Comparison of ENCODE assay signal across 16 cellular contexts in the genomic region with DNA sequence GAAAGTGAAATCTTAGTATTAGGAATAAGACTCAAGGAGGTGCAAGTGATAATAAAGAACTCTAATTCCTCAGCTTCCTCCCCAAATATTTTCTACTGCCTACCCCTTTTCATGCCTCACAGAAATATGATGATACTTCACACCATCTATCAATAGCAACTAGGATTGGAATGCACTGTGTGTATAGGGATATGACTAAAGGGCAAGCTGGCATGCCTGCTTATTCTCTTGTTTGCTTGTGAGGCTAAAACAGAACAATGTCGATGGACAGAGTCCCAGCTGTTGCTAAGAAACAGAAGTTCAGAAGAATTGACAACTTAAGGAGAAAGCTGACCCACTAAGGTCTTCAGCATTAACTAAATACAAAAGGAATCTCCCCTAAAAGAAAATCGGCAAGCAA. TPM values are rescaled to one million over a fixed set of nuclear protein-coding genes. Genes with fewer than 3 reads are reported as not detected.
A peak's percentile ranks its signal among the peaks of the same experiment; 100 is the strongest.
DNase-seq lines count a peak whose midpoint lies in the region; ATAC-seq, FAIRE-seq and TF ChIP-seq lines count a peak whose summit lies in the region.
"Had no signal": no experiment of that assay in that cellular context is flagged by ENCODE, and none has a peak within 500 bp of the region (broad histone marks: within the 10 kb centered on the region; RNA-seq: fewer than 3 reads in every experiment).

No MANE protein-coding gene starts in this region.

- no peaks in the 10 kb centered on the region for H3K9me2 ChIP-seq in Karpas-422 (replicated peaks; ENCODE audit: insufficient read depth, low read length)

- ATAC-seq in HG03196 (IDR thresholded peaks at IDR 0.05; ENCODE audit: unreplicated experiment): no peak
- ATAC-seq: stimulated activated effector memory CD8-positive, alpha-beta T cell treated with anti-CD3 and anti-CD28 coated beads, Interleukin-12 subunit alpha, Interleukin-12 subunit beta, amount 100 ng/mL, for 72 hours had no signal

- 27 to 52% methylated on average over 2 of the region's 2 CpGs for WGBS in ectodermal cell, 2 experiments

- peak; percentile 26 for FAIRE-seq in HTR-8/SVneo (lab: Jason Lieb, UNC)

- no peaks in the 10 kb centered on the region for H3K9me3 ChIP-seq in ectodermal cell (ENCODE audit: control insufficient read depth, low read length)
- no peaks in the 10 kb centered on the region for H3K9me3 ChIP-seq in Karpas-422 (ENCODE audit: low read length)
- H3K9me3 ChIP-seq: BLaER1 had no signal

- H3K27ac ChIP-seq in ectodermal cell (ENCODE audit: insufficient read depth, low read depth, low read length, poor library complexity, severe bottlenecking): peak overlapping the region; percentile 72
- H3K27ac ChIP-seq in Karpas-422 (ENCODE audit: low read length): no peak overlapping the region
- H3K27ac ChIP-seq: BLaER1 had no signal

- H3K27me3 ChIP-seq in ectodermal cell (ENCODE audit: control insufficient read depth, insufficient read depth, low read length, poor library complexity, severe bottlenecking): no peaks in the 10 kb centered on the region
- H3K27me3 ChIP-seq in Karpas-422 (ENCODE audit: low read length): no peaks in the 10 kb centered on the region
- H3K27me3 ChIP-seq: BLaER1 had no signal

- TF ChIP-seq CTCF in AG10803 (conservative IDR thresholded peaks at IDR 0.05; ENCODE audit: low read length): no peak

- H3K36me3 ChIP-seq in ectodermal cell (ENCODE audit: control insufficient read depth, insufficient read depth, low read length): no peaks in the 10 kb centered on the region
- H3K36me3 ChIP-seq in Karpas-422 (ENCODE audit: insufficient read depth, low read length): no peaks in the 10 kb centered on the region
- H3K36me3 ChIP-seq: BLaER1 had no signal

- no peak overlapping the region for H3K4me2 ChIP-seq in Karpas-422 (ENCODE audit: low read depth, low read length, poor library complexity, severe bottlenecking)
- H3K4me2 ChIP-seq: BLaER1 had no signal

- H3K79me2 ChIP-seq in Karpas-422 (ENCODE audit: low read length): no peaks in the 10 kb centered on the region

- H3K4me1 ChIP-seq in ectodermal cell (ENCODE audit: control insufficient read depth, insufficient read depth, low read length): peaks cover 37% of the 10 kb centered on the region
- H3K4me1 ChIP-seq in Karpas-422 (ENCODE audit: low read length): peaks cover 2% of the 10 kb centered on the region; the same call in 1 of the 2 replicates

- DNase-seq in AG10803 (ENCODE audit: low read depth) (peak; percentile 76), HTR-8/SVneo (ENCODE audit: insufficient read length, low spot score) (no peak), lung microvascular endothelial cell (ENCODE audit: low read depth in 2 of 2) (peak; percentile 9 to 60), cerebellar cortex (ENCODE audit: low spot score) (no peak), SKM-1 (lab: John Stamatoyannopoulos, UW; ENCODE audit: unreplicated experiment) (no peak), Karpas-422 (no peak)
- DNase-seq: activated CD8-positive, alpha-beta memory T cell treated with anti-CD3 and anti-CD28 coated beads for 24 hours; amniotic stem cell; foreskin melanocyte; H9; NCI-H1092 treated with DMSO at 0.1 percent for 48 hours; NCI-H82 had no signal

- H3K4me3 ChIP-seq in AG10803 (ENCODE audit: low read length) (no peak overlapping the region), ectodermal cell (ENCODE audit: insufficient read depth, low read depth, low read length) (no peak overlapping the region), Karpas-422 (ENCODE audit: low read length) (no peak overlapping the region)
- H3K4me3 ChIP-seq: BLaER1 had no signal

- H2AFZ ChIP-seq in Karpas-422 (ENCODE audit: low read length): no peak overlapping the region

- no peak overlapping the region for H3K9ac ChIP-seq in Karpas-422 (ENCODE audit: low read length)
- H3K9ac ChIP-seq: BLaER1 had no signal

- H4K20me1 ChIP-seq in Karpas-422 (ENCODE audit: insufficient read depth, low read depth, low read length): 0 out of 2 replicates have a peak, but pooled peaks cover 5% of the 10 kb centered on the region
- H4K20me1 ChIP-seq: BLaER1 had no signal

RNA-seq across cellular contexts. Expression of a gene that starts 9.7 kb away (rescaled TPM):
- 72.4 TPM for polyA plus RNA-seq in ectodermal cell (2013, experiment 1 of 4)
- 80.9 TPM for polyA plus RNA-seq in ectodermal cell (2013, experiment 2 of 4)
- polyA plus RNA-seq in ectodermal cell (2013, experiment 3 of 4): 69.6 TPM
- 77.5 TPM for polyA plus RNA-seq in ectodermal cell (2013, experiment 4 of 4)
- 44.2 and 47.8 TPM in 2 replicates for total RNA-seq in lung microvascular endothelial cell
- total RNA-seq in Karpas-422 (2014; rRNA removed; shearing (Covaris generic); ENCODE audit: low replicate concordance): 36.8 and 61.2 TPM in 2 replicates

Comparison
In these comparisons a context has a peak if more than half of its experiments do, and no peak if none do; other contexts are left out.
1. DNase-seq: peak in AG10803 (single experiment) and lung microvascular endothelial cell (2 of 2); none in HTR-8/SVneo (single experiment), cerebellar cortex (single experiment), SKM-1 (single experiment) and Karpas-422 (single experiment).